12 cellular contexts compared by ENCODE assay signal in the genomic region with DNA sequence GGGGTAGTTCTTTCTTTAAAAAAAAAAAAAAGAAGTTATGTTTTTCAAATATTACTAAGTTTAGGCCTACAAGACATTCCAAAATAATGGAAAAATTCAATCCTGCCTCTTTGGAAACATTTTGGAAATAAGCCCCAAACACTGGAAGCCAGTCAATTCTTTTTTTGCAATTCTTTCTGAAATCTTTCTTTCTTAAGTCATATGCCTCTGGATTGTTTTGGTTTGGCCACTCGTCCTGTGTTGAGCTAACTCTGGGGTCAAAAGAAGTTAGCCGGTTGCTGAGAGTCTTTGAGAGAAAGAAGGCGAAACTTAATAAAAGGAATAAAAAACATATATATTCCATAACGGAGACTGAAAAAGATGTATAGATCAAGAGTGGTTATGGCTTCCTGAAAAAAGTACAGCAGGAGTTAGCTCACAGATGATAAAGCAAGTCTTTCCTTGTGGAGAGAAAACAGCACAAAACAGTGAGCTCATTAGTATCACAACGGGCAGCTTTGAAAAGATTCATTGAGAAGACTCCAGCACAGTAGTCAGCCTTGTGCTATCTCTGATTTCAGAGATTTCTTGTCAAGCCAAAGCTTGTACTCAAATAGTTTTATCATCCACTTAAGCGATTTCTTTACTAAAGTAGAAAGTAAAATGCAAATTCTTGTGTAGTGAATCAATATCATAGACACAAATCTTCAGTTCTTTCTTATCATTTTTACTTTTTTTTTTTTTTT.
DNase-seq lines count a peak whose midpoint lies in the region; ATAC-seq and TF ChIP-seq lines count a peak whose summit lies in the region.
"Had no signal": no experiment of that assay in that cellular context is flagged by ENCODE, and none has a peak within 500 bp of the region (broad histone marks: within the 10 kb centered on the region; RNA-seq: fewer than 3 reads in every experiment).

No MANE protein-coding gene starts in this region.

- TF ChIP-seq POLR2A in gastrocnemius medialis (IDR thresholded peaks at IDR 0.05), result no peak

- H3K27ac ChIP-seq in GM23248, result peak overlapping the region; percentile 84
- H3K27ac ChIP-seq in dorsolateral prefrontal cortex, result peak overlapping the region in 58 of 59 donors; percentile 6 to 92 (median 81)
- H3K27ac ChIP-seq in iPS-18a (ENCODE audit: low read length), result peak overlapping the region; percentile 18
- peak overlapping the region; percentile 12 to 68 (median 44) for H3K27ac ChIP-seq in gastrocnemius medialis
- H3K27ac ChIP-seq: BLaER1 had no signal

- in situ Hi-C loops in GM23248 (cut with MboI) (no loop called here), gastrocnemius medialis (cut with MboI; ENCODE audit: low sequenced_read_pairs in 4 of 4) (no loop called here)

- peaks cover 19% of the 10 kb centered on the region for H3K79me2 ChIP-seq in GM23248 (ENCODE audit: insufficient read depth)

- CTCF ChIA-PET in activated CD8-positive, alpha-beta memory T cell treated with anti-CD3 and anti-CD28 coated beads, Interleukin-2, amount 10 ng/mL, durations not matched to agents 7 days and 5 days (lab: Charles Lee), result no interaction called here

- H3K9ac ChIP-seq in GM23248, result peak overlapping the region; percentile 65
- no peak overlapping the region for H3K9ac ChIP-seq in iPS-18a (ENCODE audit: low read length)
- H3K9ac ChIP-seq: BLaER1 had no signal

- H3K4me2 ChIP-seq in GM23248 (ENCODE audit: unreplicated experiment), result peak overlapping the region; percentile 78
- H3K4me2 ChIP-seq: BLaER1 had no signal

- H3F3A ChIP-seq in GM23248 (ENCODE audit: insufficient read depth), result peaks cover 10% of the 10 kb centered on the region; the same call in 1 of the 2 replicates

- intact Hi-C loops in dorsolateral prefrontal cortex (cut with DNase I), result loop anchor here in 1 of 2 donors (5.0 kb wide), 1 partner anchor 63 kb away; the partner anchor contains the start of gene PLS3
- intact Hi-C loops in gastrocnemius medialis (cut with DNase I; ENCODE audit: low total_unique reads), result loop anchor here (5.0 kb wide), 1 partner anchor 63 kb away; the partner anchor contains the start of gene PLS3

- ATAC-seq in gastrocnemius medialis, result peak in 1 of 2 donors; percentile 54
- no peak for ATAC-seq in activated CD8-positive, alpha-beta memory T cell treated with anti-CD3 and anti-CD28 coated beads, Interleukin-2, amount 10 ng/mL, durations not matched to agents 7 days and 5 days
- ATAC-seq: naive thymus-derived CD4-positive, alpha-beta T cell had no signal

- H3K27me3 ChIP-seq in GM23248 (replicated peaks; ENCODE audit: insufficient read depth) (no peaks in the 10 kb centered on the region), dorsolateral prefrontal cortex (peaks cover 0 to 86% (median 20%) of the 10 kb centered on the region in 45 donors), iPS-18a (ENCODE audit: control insufficient read depth, insufficient read depth, low read length) (no peaks in the 10 kb centered on the region), gastrocnemius medialis (no peaks in the 10 kb centered on the region)

- H3K4me1 ChIP-seq in GM23248 (ENCODE audit: insufficient read depth) (peaks cover 37% of the 10 kb centered on the region), iPS-18a (ENCODE audit: control insufficient read depth, low read depth, low read length) (peaks cover 13% of the 10 kb centered on the region), gastrocnemius medialis (peaks cover 0 to 8% of the 10 kb centered on the region in 2 donors)
- H3K4me1 ChIP-seq: BLaER1 had no signal

- no peak overlapping the region for H3K27ac Mint-ChIP-seq in activated CD8-positive, alpha-beta memory T cell treated with anti-CD3 and anti-CD28 coated beads, Interleukin-2, amount 10 ng/mL, durations not matched to agents 7 days and 5 days
- H3K27ac Mint-ChIP-seq: naive thymus-derived CD4-positive, alpha-beta T cell had no signal

- peak overlapping the region; percentile 61 for H3K4me3 ChIP-seq in GM23248
- peak overlapping the region in 11 of 59 donors; percentile 1 to 33 (median 11) for H3K4me3 ChIP-seq in dorsolateral prefrontal cortex
- H3K4me3 ChIP-seq in iPS-18a (ENCODE audit: low read length), result no peak overlapping the region
- no peak overlapping the region for H3K4me3 ChIP-seq in gastrocnemius medialis
- H3K4me3 ChIP-seq: BLaER1 had no signal

- peak; percentile 57 for DNase-seq in GM23248
- no peak for DNase-seq in dorsolateral prefrontal cortex
- DNase-seq in gastrocnemius medialis, result no peak
- DNase-seq in kidney glomerular epithelial cell (lab: John Stamatoyannopoulos, UW), result no peak
- no peak for DNase-seq in DMS53 treated with DMSO at 0.1 percent for 48 hours (lab: John Stamatoyannopoulos, UW; ENCODE audit: unreplicated experiment)
- no peak for DNase-seq in NK-92 (lab: John Stamatoyannopoulos, UW; ENCODE audit: unreplicated experiment)
- DNase-seq in activated CD8-positive, alpha-beta memory T cell treated with anti-CD3 and anti-CD28 coated beads, Interleukin-2, amount 10 ng/mL, durations not matched to agents 7 days and 5 days, result no peak
- DNase-seq: naive thymus-derived CD4-positive, alpha-beta T cell; NCI-H1048 had no signal

- no peak overlapping the region for H3K4me3 Mint-ChIP-seq in activated CD8-positive, alpha-beta memory T cell treated with anti-CD3 and anti-CD28 coated beads, Interleukin-2, amount 10 ng/mL, durations not matched to agents 7 days and 5 days
- H3K4me3 Mint-ChIP-seq: naive thymus-derived CD4-positive, alpha-beta T cell had no signal

- no peaks in the 10 kb centered on the region for H3K36me3 Mint-ChIP-seq in activated CD8-positive, alpha-beta memory T cell treated with anti-CD3 and anti-CD28 coated beads, Interleukin-2, amount 10 ng/mL, durations not matched to agents 7 days and 5 days
- H3K36me3 Mint-ChIP-seq: naive thymus-derived CD4-positive, alpha-beta T cell had no signal

- TF ChIP-seq CTCF in dorsolateral prefrontal cortex (IDR thresholded peaks at IDR 0.05 in 54 of 56, conservative IDR thresholded peaks at IDR 0.05 in 2 of 56; ENCODE audit: low read depth in 1 of 56, partially characterized antibody in 56 of 56), result no peak
- TF ChIP-seq CTCF in gastrocnemius medialis (IDR thresholded peaks at IDR 0.05 in 4 of 5, conservative IDR thresholded peaks at IDR 0.05 in 1 of 5), result no peak

- H3K9me3 ChIP-seq in GM23248 (ENCODE audit: low read depth) (no peaks in the 10 kb centered on the region), iPS-18a (ENCODE audit: control insufficient read depth, low read depth, low read length) (no peaks in the 10 kb centered on the region), gastrocnemius medialis (no peaks in the 10 kb centered on the region)
- H3K9me3 ChIP-seq: BLaER1 had no signal

- H2AFZ ChIP-seq in GM23248, result 0 out of 2 replicates have a peak overlapping the region, but pooled peaks have one; percentile 36

- H3K9me3 Mint-ChIP-seq in activated CD8-positive, alpha-beta memory T cell treated with anti-CD3 and anti-CD28 coated beads, Interleukin-2, amount 10 ng/mL, durations not matched to agents 7 days and 5 days (ENCODE audit: low read depth), result no peaks in the 10 kb centered on the region
- H3K9me3 Mint-ChIP-seq: naive thymus-derived CD4-positive, alpha-beta T cell; type B pancreatic cell had no signal

- WGBS in GM23248 (ENCODE audit: low coverage in 1 of 2, low lambda C conversion rate in 2 of 2, missing lambda C conversion rate in 2 of 2), 2 experiments, result 6 to 7% methylated on average over 6 of the region's 6 CpGs

- H4K20me1 ChIP-seq in GM23248 (ENCODE audit: insufficient read depth), result no peaks in the 10 kb centered on the region

- no peaks in the 10 kb centered on the region for H3K4me1 Mint-ChIP-seq in activated CD8-positive, alpha-beta memory T cell treated with anti-CD3 and anti-CD28 coated beads, Interleukin-2, amount 10 ng/mL, durations not matched to agents 7 days and 5 days
- H3K4me1 Mint-ChIP-seq: naive thymus-derived CD4-positive, alpha-beta T cell had no signal

- no peaks in the 10 kb centered on the region for H3K36me3 ChIP-seq in GM23248 (ENCODE audit: low read depth)
- H3K36me3 ChIP-seq in iPS-18a (ENCODE audit: control insufficient read depth, low read depth, low read length), result peaks cover 19% of the 10 kb centered on the region
- H3K36me3 ChIP-seq in gastrocnemius medialis, result no peaks in the 10 kb centered on the region

- no peaks in the 10 kb centered on the region for H3K9me2 ChIP-seq in GM23248 (ENCODE audit: insufficient read depth)

- no peaks in the 10 kb centered on the region for H3K27me3 Mint-ChIP-seq in activated CD8-positive, alpha-beta memory T cell treated with anti-CD3 and anti-CD28 coated beads, Interleukin-2, amount 10 ng/mL, durations not matched to agents 7 days and 5 days
- H3K27me3 Mint-ChIP-seq: naive thymus-derived CD4-positive, alpha-beta T cell; type B pancreatic cell had no signal

Comparison
In these comparisons a context has a peak if more than half of its experiments do, and no peak if none do; other contexts are left out.
1. H3K27ac ChIP-seq: peak in every context shown above with its lines; median percentile 84 in GM23248; 81 in dorsolateral prefrontal cortex; 44 in gastrocnemius medialis; 18 in iPS-18a.